Comparison of ENCODE assay signal across 8 cellular contexts in genomic region chr3:12869025-12869695, GRCh38. TPM values are rescaled to one million over a fixed set of nuclear protein-coding genes. Genes with fewer than 3 reads are reported as not detected.
DNase-seq lines count a peak whose midpoint lies in the region; ATAC-seq and TF ChIP-seq lines count a peak whose summit lies in the region.

No MANE protein-coding gene starts in this region.

- no peaks in the 10 kb centered on the region for H3K9me3 ChIP-seq in CD8-positive, alpha-beta memory T cell (ENCODE audit: low read length)
- no peaks in the 10 kb centered on the region for H3K9me3 ChIP-seq in upper lobe of right lung

- peaks cover 0 to 5% (median 0%) of the 10 kb centered on the region in 3 donors for H3K36me3 Mint-ChIP-seq in CD8-positive, alpha-beta memory T cell
- no peaks in the 10 kb centered on the region for H3K36me3 Mint-ChIP-seq in brain

- no peak overlapping the region for H4K5ac ChIP-seq in mesendoderm (ENCODE audit: low read length)

- no peak overlapping the region for H2BK15ac ChIP-seq in mesendoderm (replicated peaks; ENCODE audit: low read depth)

- H3K27me3 ChIP-seq in CD8-positive, alpha-beta memory T cell (ENCODE audit: insufficient read depth, low read length, poor library complexity, severe bottlenecking), result no peaks in the 10 kb centered on the region
- H3K27me3 ChIP-seq in mesendoderm (ENCODE audit: insufficient read depth, low read length, poor library complexity) (no peaks in the 10 kb centered on the region), upper lobe of right lung (no peaks in the 10 kb centered on the region)

- intact Hi-C loops in upper lobe of right lung (cut with DNase I), result no loop called here

- no peak overlapping the region for H2BK120ac ChIP-seq in mesendoderm (ENCODE audit: low read depth, low read length)

- H3K9me3 Mint-ChIP-seq in CD8-positive, alpha-beta memory T cell, result peaks cover 0 to 6% (median 5%) of the 10 kb centered on the region in 5 donors
- H3K9me3 Mint-ChIP-seq in brain, result peaks cover 0 to 12% (median 0%) of the 10 kb centered on the region in 5 experiments

- peak overlapping the region in 1 of 8 donors; percentile 29 for H3K27ac Mint-ChIP-seq in CD8-positive, alpha-beta memory T cell
- no peak overlapping the region for H3K27ac Mint-ChIP-seq in brain

- TF ChIP-seq CTCF in brain (conservative IDR thresholded peaks at IDR 0.05), result no peak
- TF ChIP-seq CTCF in upper lobe of right lung (IDR thresholded peaks at IDR 0.05), result no peak

- H2BK5ac ChIP-seq in mesendoderm (ENCODE audit: low read length), result no peak overlapping the region

- peak overlapping the region; percentile 67 for H3K9ac ChIP-seq in mesendoderm (ENCODE audit: low read length)

- H3K23ac ChIP-seq in mesendoderm (ENCODE audit: low read length), result no peak overlapping the region

- POLR2A ChIA-PET in CD8-positive, alpha-beta memory T cell (lab: Charles Lee), result no interaction called here

- H3K79me2 ChIP-seq in mesendoderm (ENCODE audit: control insufficient read depth, insufficient read depth, low read length), result no peaks in the 10 kb centered on the region

- peak overlapping the region in 4 of 7 donors; percentile 32 to 91 (median 85) for H3K4me3 Mint-ChIP-seq in CD8-positive, alpha-beta memory T cell
- H3K4me3 Mint-ChIP-seq in brain, result peak overlapping the region in 3 of 5 experiments; percentile 55 to 78 (median 76)

- CTCF ChIA-PET in CD8-positive, alpha-beta memory T cell (lab: Charles Lee), result interaction anchor here (1.1 to 3.8 kb wide), 5 partner anchors 9 to 59 kb away, joined by 3 to 23 read pairs (median 5); no protein-coding TSS in a partner anchor

- peak overlapping the region; percentile 75 for H3K4me3 ChIP-seq in CD8-positive, alpha-beta memory T cell (ENCODE audit: low read length)
- H3K4me3 ChIP-seq in mesendoderm (ENCODE audit: low read length) (peak overlapping the region; percentile 23), upper lobe of right lung (peak overlapping the region; percentile 22)

- H4K8ac ChIP-seq in mesendoderm (ENCODE audit: low read depth, low read length), result no peak overlapping the region

- H3K4me1 ChIP-seq in CD8-positive, alpha-beta memory T cell (ENCODE audit: insufficient read depth, low read length), result peaks cover 4% of the 10 kb centered on the region
- H3K4me1 ChIP-seq in mesendoderm (ENCODE audit: control insufficient read depth, low read depth, low read length) (no peaks in the 10 kb centered on the region), upper lobe of right lung (no peaks in the 10 kb centered on the region)

- no peak overlapping the region for H2AK5ac ChIP-seq in mesendoderm (ENCODE audit: low read length)

- ATAC-seq in GM21367 (IDR thresholded peaks at IDR 0.05; ENCODE audit: unreplicated experiment) (peak; percentile 39), upper lobe of right lung (peak; percentile 69), GM19397 (IDR thresholded peaks at IDR 0.05; ENCODE audit: unreplicated experiment) (no peak)

- H3K4me1 Mint-ChIP-seq in CD8-positive, alpha-beta memory T cell, result peaks cover 17 to 30% (median 20%) of the 10 kb centered on the region in 3 donors
- H3K4me1 Mint-ChIP-seq in brain, result peaks cover 26% of the 10 kb centered on the region

- H3K79me1 ChIP-seq in mesendoderm (ENCODE audit: low read length), result no peaks in the 10 kb centered on the region

- peak in 2 of 5 donors; percentile 36 to 56 for DNase-seq in CD8-positive, alpha-beta memory T cell
- peak; percentile 60 for DNase-seq in NCI-H2227 (lab: John Stamatoyannopoulos, UW; ENCODE audit: unreplicated experiment)
- peak; percentile 66 for DNase-seq in mesendoderm
- DNase-seq in upper lobe of right lung, result peak; percentile 82
- DNase-seq in OCI-M2 (lab: John Stamatoyannopoulos, UW; ENCODE audit: unreplicated experiment), result no peak

- H3K18ac ChIP-seq in mesendoderm (ENCODE audit: low read length), result no peak overlapping the region

- WGBS in mesendoderm (ENCODE audit: extremely low coverage, insufficient coverage, low lambda C conversion rate), result no CpG with 5 or more reads among the region's 28 CpGs

- no peak overlapping the region for H3K4ac ChIP-seq in mesendoderm (ENCODE audit: low read depth, low read length)

- H3K56ac ChIP-seq in mesendoderm (ENCODE audit: low read length), result peak overlapping the region; percentile 84

- H3K4me2 ChIP-seq in mesendoderm (ENCODE audit: low read length), result peak overlapping the region; percentile 78

- H3K36me3 ChIP-seq in CD8-positive, alpha-beta memory T cell (ENCODE audit: insufficient read depth, low read length), result no peaks in the 10 kb centered on the region
- H3K36me3 ChIP-seq in mesendoderm (ENCODE audit: control insufficient read depth, insufficient read depth, low read length) (no peaks in the 10 kb centered on the region), upper lobe of right lung (no peaks in the 10 kb centered on the region)

- H3K27me3 Mint-ChIP-seq in CD8-positive, alpha-beta memory T cell, result peaks cover 11 to 18% of the 10 kb centered on the region in 2 donors
- no peaks in the 10 kb centered on the region for H3K27me3 Mint-ChIP-seq in brain

- H3K27ac ChIP-seq in CD8-positive, alpha-beta memory T cell (ENCODE audit: low read depth, low read length), result peak overlapping the region; percentile 31
- H3K27ac ChIP-seq in mesendoderm (ENCODE audit: low read depth, low read length) (no peak overlapping the region), upper lobe of right lung (no peak overlapping the region)

RNA-seq across cellular contexts. Expression of gene RPL32, which starts 27.8 kb away (rescaled TPM):
- total RNA-seq in CD8-positive, alpha-beta memory T cell, result 1,000 to 10,000 TPM; 2,528 to 2,642 TPM
- 2,743 TPM for polyA plus RNA-seq in CD8-positive, alpha-beta memory T cell
- polyA plus RNA-seq in brain (ENCODE audit: insufficient read depth, low read depth, low replicate concordance), result 2,489 TPM
- polyA plus RNA-seq in mesendoderm (2013, experiment 1 of 2), result 1,879 TPM
- 1,970 TPM for polyA plus RNA-seq in mesendoderm (2013, experiment 2 of 2)
- 1,191 TPM for total RNA-seq in upper lobe of right lung

Comparison
In these comparisons a context has a peak if more than half of its experiments do, and no peak if none do; other contexts are left out.
1. H3K4me3 ChIP-seq: peak in every context shown above with its lines; median percentile 75 in CD8-positive, alpha-beta memory T cell; 23 in mesendoderm; 22 in upper lobe of right lung.